16 cellular contexts compared by ENCODE assay signal in the genomic region with DNA sequence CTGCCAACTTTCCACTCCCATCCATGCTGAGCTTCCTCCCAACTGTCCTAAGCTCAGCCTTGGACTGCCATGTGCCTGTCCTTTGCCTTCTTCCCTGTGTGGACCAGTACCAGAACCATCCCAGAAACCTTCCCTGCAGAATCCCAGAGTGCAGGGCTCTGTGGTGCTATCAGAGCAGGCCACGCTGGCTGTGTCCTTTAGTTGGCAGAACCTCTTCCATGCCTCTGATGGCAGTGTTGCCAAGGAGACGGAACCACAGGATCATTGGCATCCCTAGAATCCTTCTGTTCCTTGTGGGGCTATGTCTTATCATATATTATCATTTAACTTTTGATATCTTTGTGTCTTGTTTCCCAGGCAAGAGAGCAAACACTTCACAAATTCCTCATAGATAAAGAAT.
DNase-seq lines count a peak whose midpoint lies in the region; ATAC-seq, FAIRE-seq and TF ChIP-seq lines count a peak whose summit lies in the region.
"Had no signal": no experiment of that assay in that cellular context is flagged by ENCODE, and none has a peak within 500 bp of the region (broad histone marks: within the 10 kb centered on the region; RNA-seq: fewer than 3 reads in every experiment).

No MANE protein-coding gene starts in this region.

- no peak overlapping the region for H3K27ac Mint-ChIP-seq in osteocyte (ENCODE audit: unreplicated experiment)
- H3K27ac Mint-ChIP-seq: CD4-positive, CD25-positive, alpha-beta regulatory T cell had no signal

- TF ChIP-seq CTCF in heart left ventricle (IDR thresholded peaks at IDR 0.05) (no peak), K562 (IDR thresholded peaks at IDR 0.05 in 2 of 3, conservative IDR thresholded peaks at IDR 0.05 in 1 of 3; ENCODE audit: insufficient read depth in 2 of 3, low read depth in 1 of 3, low read length in 3 of 3) (no peak), foreskin keratinocyte (conservative IDR thresholded peaks at IDR 0.05) (no peak), osteocyte (IDR thresholded peaks at IDR 0.05) (no peak)

- H3K9ac ChIP-seq in K562 (ENCODE audit: insufficient read depth in 1 of 2, low read depth in 2 of 2, low read length in 2 of 2), result no peak overlapping the region
- H3K9ac ChIP-seq: BLaER1 treated with 17β-estradiol and CSF1 and Interleukin-3, amounts not matched to agents 10 nM and 100 nM; GM23248 had no signal

- no peak overlapping the region for H2AFZ ChIP-seq in K562 (ENCODE audit: low read depth, low read length)
- H2AFZ ChIP-seq: GM23248 had no signal

- intact Hi-C loops in heart left ventricle (cut with DNase I), result no loop called here
- intact Hi-C loops in left cardiac atrium (cut with DNase I), result no loop called here
- intact Hi-C loops in K562 (cut with micrococcal nuclease), result no loop called here
- intact Hi-C loops in left ventricle myocardium superior (cut with micrococcal nuclease), result no loop called here

- H3K36me3 ChIP-seq in heart left ventricle (no peaks in the 10 kb centered on the region), K562 (ENCODE audit: control insufficient read depth, insufficient read depth, low read length) (no peaks in the 10 kb centered on the region; the same call in 2 of the 3 replicates)

- no peaks in the 10 kb centered on the region for H3K9me3 Mint-ChIP-seq in osteocyte (ENCODE audit: unreplicated experiment)
- H3K9me3 Mint-ChIP-seq: CD4-positive, CD25-positive, alpha-beta regulatory T cell had no signal

- H3K9me3 ChIP-seq in heart left ventricle (no peaks in the 10 kb centered on the region), K562 (replicated peaks; ENCODE audit: control insufficient read depth, insufficient read depth, low read depth, low read length) (no peaks in the 10 kb centered on the region)
- H3K9me3 ChIP-seq: BLaER1 treated with 17β-estradiol and CSF1 and Interleukin-3, amounts not matched to agents 10 nM and 100 nM had no signal

- TF ChIP-seq POLR2A in heart left ventricle (IDR thresholded peaks at IDR 0.05) (no peak), K562 (conservative IDR thresholded peaks at IDR 0.05) (no peak)

- H3K27me3 ChIP-seq in heart left ventricle (no peaks in the 10 kb centered on the region), K562 (ENCODE audit: control insufficient read depth in 2 of 2, insufficient read depth in 2 of 2, low read length in 2 of 2) (no peaks in the 10 kb centered on the region), foreskin keratinocyte (no peaks in the 10 kb centered on the region)
- H3K27me3 ChIP-seq: BLaER1 treated with 17β-estradiol and CSF1 and Interleukin-3, amounts not matched to agents 10 nM and 100 nM had no signal

- H3K9me1 ChIP-seq in K562 (ENCODE audit: control insufficient read depth, insufficient read depth, low read length), result no peaks in the 10 kb centered on the region

- H3K4me1 Mint-ChIP-seq in osteocyte (ENCODE audit: unreplicated experiment), result peaks cover 17% of the 10 kb centered on the region
- H3K4me1 Mint-ChIP-seq: CD4-positive, CD25-positive, alpha-beta regulatory T cell had no signal

- no peaks in the 10 kb centered on the region for H3K36me3 Mint-ChIP-seq in osteocyte (ENCODE audit: unreplicated experiment)
- H3K36me3 Mint-ChIP-seq: CD4-positive, CD25-positive, alpha-beta regulatory T cell had no signal

- DNase-seq in heart left ventricle (peak in 1 of 5 donors; percentile 41), left cardiac atrium (no peak), K562 (ENCODE audit: extremely low read depth in 1 of 4, low spot score in 3 of 4) (no peak), left ventricle myocardium superior (no peak), foreskin keratinocyte (no peak), NCI-H446 (lab: John Stamatoyannopoulos, UW) (no peak), osteocyte (ENCODE audit: extremely low spot score, unreplicated experiment) (no peak)
- DNase-seq: ACHN; CD4-positive, CD25-positive, alpha-beta regulatory T cell; GM23248 had no signal

- no peak for FAIRE-seq in K562 (lab: Jason Lieb, UNC)
- FAIRE-seq: G401.6, GM12891, H54 had no signal

- no peak overlapping the region for H3K4me3 ChIP-seq in heart left ventricle
- H3K4me3 ChIP-seq in K562, result no peak overlapping the region
- H3K4me3 ChIP-seq: BLaER1 treated with 17β-estradiol and CSF1 and Interleukin-3, amounts not matched to agents 10 nM and 100 nM; GM23248 had no signal

- no TSS peak for BruUV-seq in K562 (replicated peaks; lab: Mats Ljungman, UMichigan)

- CTCF ChIA-PET in K562 (lab: Yijun Ruan, JAX; ENCODE audit: low intra/inter-chr PET ratio), result no interaction called here

- no peaks in the 10 kb centered on the region for H3K27me3 Mint-ChIP-seq in osteocyte (ENCODE audit: unreplicated experiment)
- H3K27me3 Mint-ChIP-seq: CD4-positive, CD25-positive, alpha-beta regulatory T cell had no signal

- WGBS in heart left ventricle, 4 donors, result 51 to 63% (median 55%) methylated on average over 2 of the region's 2 CpGs
- WGBS in K562 (ENCODE audit: insufficient coverage, low coverage, missing lambda C conversion rate), result 59% methylated on average over 2 of the region's 2 CpGs

- POLR2A ChIA-PET in K562 (lab: Yijun Ruan, JAX), result interaction anchor here (1.0 to 2.1 kb wide), 2 partner anchors 9 to 13 kb away, joined by 4 to 6 read pairs; no protein-coding TSS in a partner anchor

- peaks cover 0 to 40% (median 13%) of the 10 kb centered on the region in 12 donors for H3K4me1 ChIP-seq in heart left ventricle
- H3K4me1 ChIP-seq in K562 (replicated peaks in 1 of 2; ENCODE audit: control insufficient read depth in 2 of 2, insufficient read depth in 2 of 2, low read length in 2 of 2), result peaks cover 0 to 5% of the 10 kb centered on the region in 2 experiments; a peak in 2 of 5 replicates
- no peaks in the 10 kb centered on the region for H3K4me1 ChIP-seq in foreskin keratinocyte

- no peak overlapping the region for H3K4me2 ChIP-seq in K562 (ENCODE audit: insufficient read depth, low read length)
- H3K4me2 ChIP-seq: BLaER1 treated with 17β-estradiol and CSF1 and Interleukin-3, amounts not matched to agents 10 nM and 100 nM had no signal

- TF ChIP-seq RAD21 in K562 (CRISPR knock-in tag; conservative IDR thresholded peaks at IDR 0.05 in 1 of 2, IDR thresholded peaks at IDR 0.05 in 1 of 2), result no peak

- in situ Hi-C loops in K562 (cut with MboI), result no loop called here

- no peak overlapping the region for H3K4me3 Mint-ChIP-seq in osteocyte (ENCODE audit: unreplicated experiment)
- H3K4me3 Mint-ChIP-seq: CD4-positive, CD25-positive, alpha-beta regulatory T cell had no signal

- no peak for TF ChIP-seq EP300 in K562 (IDR thresholded peaks at IDR 0.05; ENCODE audit: low read length)

- no peaks in the 10 kb centered on the region for H3K79me2 ChIP-seq in K562 (ENCODE audit: control insufficient read depth, insufficient read depth, low read length)

- H4K20me1 ChIP-seq in K562 (replicated peaks; ENCODE audit: control insufficient read depth, insufficient read depth, low read length), result no peaks in the 10 kb centered on the region
- H4K20me1 ChIP-seq: BLaER1 treated with 17β-estradiol and CSF1 and Interleukin-3, amounts not matched to agents 10 nM and 100 nM had no signal

- H3K27ac ChIP-seq in heart left ventricle (no peak overlapping the region), K562 (ENCODE audit: extremely low read depth, low read depth, low read length) (no peak overlapping the region), foreskin keratinocyte (no peak overlapping the region)
- H3K27ac ChIP-seq: BLaER1 treated with 17β-estradiol and CSF1 and Interleukin-3, amounts not matched to agents 10 nM and 100 nM; GM23248; HL-60 had no signal

- ATAC-seq in heart left ventricle (peak; percentile 20 to 62 (median 50)), left cardiac atrium (no peak), K562 (peak; percentile 20; the same call in 1 of the 3 replicates), left ventricle myocardium superior (peak; percentile 39), foreskin keratinocyte (no peak)
- ATAC-seq: HCT116 had no signal

TF ChIP-seq in K562, 482 proteins besides CTCF, POLR2A, EP300 and RAD21 (continues in another document):
- TF ChIP-seq ZNF76 (CRISPR knock-in tag; IDR thresholded peaks at IDR 0.05; ENCODE audit: borderline replicate concordance) (no peak), CSDE1 (IDR thresholded peaks at IDR 0.05) (no peak), SNIP1 (IDR thresholded peaks at IDR 0.05; ENCODE audit: low read depth) (no peak), MTA1 (IDR thresholded peaks at IDR 0.05; ENCODE audit: borderline replicate concordance) (no peak), ZBTB34 (CRISPR knock-in tag; IDR thresholded peaks at IDR 0.05) (no peak), MXD1 (CRISPR knock-in tag; IDR thresholded peaks at IDR 0.05; ENCODE audit: borderline replicate concordance, poor library complexity, severe bottlenecking) (no peak), ZNF444 (CRISPR knock-in tag; IDR thresholded peaks at IDR 0.05) (no peak), ETV1 (tag; conservative IDR thresholded peaks at IDR 0.05; ENCODE audit: low read depth) (no peak), NFIC (IDR thresholded peaks at IDR 0.05) (no peak)
- TF ChIP-seq, protein P1, sequence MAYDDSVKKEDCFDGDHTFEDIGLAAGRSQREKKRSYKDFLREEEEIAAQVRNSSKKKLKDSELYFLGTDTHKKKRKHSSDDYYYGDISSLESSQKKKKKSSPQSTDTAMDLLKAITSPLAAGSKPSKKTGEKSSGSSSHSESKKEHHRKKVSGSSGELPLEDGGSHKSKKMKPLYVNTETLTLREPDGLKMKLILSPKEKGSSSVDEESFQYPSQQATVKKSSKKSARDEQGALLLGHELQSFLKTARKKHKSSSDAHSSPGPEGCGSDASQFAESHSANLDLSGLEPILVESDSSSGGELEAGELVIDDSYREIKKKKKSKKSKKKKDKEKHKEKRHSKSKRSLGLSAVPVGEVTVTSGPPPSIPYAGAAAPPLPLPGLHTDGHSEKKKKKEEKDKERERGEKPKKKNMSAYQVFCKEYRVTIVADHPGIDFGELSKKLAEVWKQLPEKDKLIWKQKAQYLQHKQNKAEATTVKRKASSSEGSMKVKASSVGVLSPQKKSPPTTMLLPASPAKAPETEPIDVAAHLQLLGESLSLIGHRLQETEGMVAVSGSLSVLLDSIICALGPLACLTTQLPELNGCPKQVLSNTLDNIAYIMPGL (CRISPR knock-in tag; IDR thresholded peaks at IDR 0.05), result no peak

Comparison
In these comparisons a context has a peak if more than half of its experiments do, and no peak if none do; other contexts are left out.
1. ATAC-seq: peak in heart left ventricle (4 of 4), K562 (single experiment) and left ventricle myocardium superior (single experiment); none in left cardiac atrium (0 of 2) and foreskin keratinocyte (single experiment).